In the genomic region with DNA sequence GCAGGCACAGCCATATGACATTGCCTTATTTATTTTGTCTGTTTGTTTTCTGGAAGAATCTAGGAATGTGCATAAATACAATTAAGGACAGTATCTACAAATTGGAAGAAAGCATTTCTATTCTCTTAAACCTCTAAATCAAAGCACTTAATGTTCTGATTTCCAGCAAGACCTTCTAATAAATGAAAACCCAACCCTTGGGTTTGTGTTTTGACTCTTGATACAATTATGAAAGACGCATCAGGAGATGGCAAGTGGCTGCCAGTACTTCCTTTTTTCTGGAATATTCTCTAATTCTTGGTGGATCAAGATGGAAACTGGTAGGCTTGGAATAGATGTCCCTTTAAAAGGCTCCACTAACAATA, we compare ENCODE assay signal across 7 cellular contexts. TPM values are rescaled to one million over a fixed set of nuclear protein-coding genes. Genes with fewer than 3 reads are reported as not detected.
A peak's percentile ranks its signal among the peaks of the same experiment; 100 is the strongest.
DNase-seq lines count a peak whose midpoint lies in the region; ATAC-seq lines count a peak whose summit lies in the region.

No MANE protein-coding gene starts in this region.

- H3K27ac Mint-ChIP-seq in activated naive CD8-positive, alpha-beta T cell treated with anti-CD3 and anti-CD28 coated beads, Interleukin-2, amount 50 U/mL, for 24 hours = no peak overlapping the region
- no peak overlapping the region for H3K27ac Mint-ChIP-seq in immature natural killer cell
- no peak overlapping the region for H3K27ac Mint-ChIP-seq in stimulated activated naive CD8-positive, alpha-beta T cell treated with anti-CD3 and anti-CD28 coated beads, Interleukin-15, amount 100 ng/mL, for 72 hours

- peak overlapping the region; percentile 63 for H3K4me3 Mint-ChIP-seq in activated naive CD8-positive, alpha-beta T cell treated with anti-CD3 and anti-CD28 coated beads, Interleukin-2, amount 50 U/mL, for 24 hours
- peak overlapping the region in 4 of 5 donors; percentile 7 to 53 (median 26) for H3K4me3 Mint-ChIP-seq in immature natural killer cell
- H3K4me3 Mint-ChIP-seq in stimulated activated naive CD8-positive, alpha-beta T cell treated with anti-CD3 and anti-CD28 coated beads, Interleukin-15, amount 100 ng/mL, for 72 hours = peak overlapping the region; percentile 77 to 79

- H3K4me3 ChIP-seq in HUES48 (ENCODE audit: low read depth, low read length) = peak overlapping the region; percentile 72

- no peaks in the 10 kb centered on the region for H3K9me3 ChIP-seq in HUES48 (ENCODE audit: control insufficient read depth, insufficient read depth, low read length)

- H3K9ac ChIP-seq in HUES48 (ENCODE audit: low read depth, low read length) = no peak overlapping the region

- H3K9me3 Mint-ChIP-seq in activated naive CD8-positive, alpha-beta T cell treated with anti-CD3 and anti-CD28 coated beads, Interleukin-2, amount 50 U/mL, for 24 hours = peaks cover 3% of the 10 kb centered on the region
- H3K9me3 Mint-ChIP-seq in immature natural killer cell = peaks cover 0 to 6% (median 0%) of the 10 kb centered on the region in 6 donors
- H3K9me3 Mint-ChIP-seq in stimulated activated naive CD8-positive, alpha-beta T cell treated with anti-CD3 and anti-CD28 coated beads, Interleukin-15, amount 100 ng/mL, for 72 hours = peaks cover 0 to 12% of the 10 kb centered on the region in 2 donors

- no peaks in the 10 kb centered on the region for H3K36me3 Mint-ChIP-seq in activated naive CD8-positive, alpha-beta T cell treated with anti-CD3 and anti-CD28 coated beads, Interleukin-2, amount 50 U/mL, for 24 hours (ENCODE audit: low read depth)
- H3K36me3 Mint-ChIP-seq in immature natural killer cell = no peaks in the 10 kb centered on the region

- peaks cover 4% of the 10 kb centered on the region for H3K4me1 Mint-ChIP-seq in activated naive CD8-positive, alpha-beta T cell treated with anti-CD3 and anti-CD28 coated beads, Interleukin-2, amount 50 U/mL, for 24 hours
- peaks cover 0 to 5% of the 10 kb centered on the region in 2 donors for H3K4me1 Mint-ChIP-seq in immature natural killer cell
- H3K4me1 Mint-ChIP-seq in stimulated activated naive CD8-positive, alpha-beta T cell treated with anti-CD3 and anti-CD28 coated beads, Interleukin-15, amount 100 ng/mL, for 72 hours = peaks cover 15% of the 10 kb centered on the region

- peaks cover 22% of the 10 kb centered on the region for H3K4me1 ChIP-seq in HUES48 (ENCODE audit: control insufficient read depth, insufficient read depth, low read length)

- DNase-seq in activated naive CD8-positive, alpha-beta T cell treated with anti-CD3 and anti-CD28 coated beads, Interleukin-2, amount 50 U/mL, for 24 hours = no peak
- no peak for DNase-seq in immature natural killer cell
- DNase-seq in stimulated activated naive CD8-positive, alpha-beta T cell treated with anti-CD3 and anti-CD28 coated beads, Interleukin-15, amount 100 ng/mL, for 72 hours = no peak
- no peak for DNase-seq in DMS153 (lab: John Stamatoyannopoulos, UW)

- no peak overlapping the region for H3K27ac ChIP-seq in HUES48 (ENCODE audit: low read depth, low read length)

- H3K27me3 Mint-ChIP-seq in activated naive CD8-positive, alpha-beta T cell treated with anti-CD3 and anti-CD28 coated beads, Interleukin-2, amount 50 U/mL, for 24 hours = peaks cover 61% of the 10 kb centered on the region
- peaks cover 6 to 34% (median 17%) of the 10 kb centered on the region in 3 donors for H3K27me3 Mint-ChIP-seq in immature natural killer cell (ENCODE audit: low read depth in 3 of 3)
- H3K27me3 Mint-ChIP-seq in stimulated activated naive CD8-positive, alpha-beta T cell treated with anti-CD3 and anti-CD28 coated beads, Interleukin-15, amount 100 ng/mL, for 72 hours = peaks cover 58% of the 10 kb centered on the region

- peaks cover 35% of the 10 kb centered on the region for H3K27me3 ChIP-seq in HUES48 (ENCODE audit: control insufficient read depth, insufficient read depth, low read length)

- no peaks in the 10 kb centered on the region for H3K36me3 ChIP-seq in HUES48 (ENCODE audit: control insufficient read depth, insufficient read depth, low read length)

- ATAC-seq in activated naive CD8-positive, alpha-beta T cell treated with anti-CD3 and anti-CD28 coated beads, Interleukin-2, amount 50 U/mL, for 24 hours = no peak
- ATAC-seq in stimulated activated naive CD8-positive, alpha-beta T cell treated with anti-CD3 and anti-CD28 coated beads, Interleukin-15, amount 100 ng/mL, for 72 hours = no peak
- ATAC-seq in HG03039 (IDR thresholded peaks at IDR 0.05; ENCODE audit: unreplicated experiment) (no peak), HG03457 (IDR thresholded peaks at IDR 0.05; ENCODE audit: unreplicated experiment) (no peak)

RNA-seq across cellular contexts. Expression of gene CPE, which starts 0.4 kb away (rescaled TPM):
- not detected for polyA plus RNA-seq in immature natural killer cell

RNA-seq across cellular contexts. Expression of gene MSMO1, which starts 50.9 kb away (rescaled TPM):
- 10 to 100 TPM; 22.2 to 23.8 (median 22.5) TPM for polyA plus RNA-seq in immature natural killer cell

Comparison
In these comparisons a context has a peak if more than half of its experiments do, and no peak if none do; other contexts are left out.
1. H3K4me3 Mint-ChIP-seq: peak in every context shown above with its lines; median percentile 78 in stimulated activated naive CD8-positive, alpha-beta T cell treated with anti-CD3 and anti-CD28 coated beads, Interleukin-15, amount 100 ng/mL, for 72 hours; 63 in activated naive CD8-positive, alpha-beta T cell treated with anti-CD3 and anti-CD28 coated beads, Interleukin-2, amount 50 U/mL, for 24 hours; 26 in immature natural killer cell.